19 cellular contexts compared by ENCODE assay signal in genomic region chr16:5065813-5066212, GRCh38. TPM values are rescaled to one million over a fixed set of nuclear protein-coding genes. Genes with fewer than 3 reads are reported as not detected.
DNase-seq lines count a peak whose midpoint lies in the region; ATAC-seq and TF ChIP-seq lines count a peak whose summit lies in the region.
"Had no signal": no experiment of that assay in that cellular context is flagged by ENCODE, and none has a peak within 500 bp of the region (broad histone marks: within the 10 kb centered on the region; RNA-seq: fewer than 3 reads in every experiment).

TSS of gene C16orf89 (minus strand) at chr16:5065956. CDS start at chr16:5065908, 48 bp downstream.

- H3K4me3 ChIP-seq in LNCaP clone FGC (ENCODE audit: low read depth, low read length) = peak within 1 kb of the TSS; percentile 5; the same call in 1 of the 2 replicates
- peak within 1 kb of the TSS in 48 of 59 donors; percentile 2 to 57 (median 32) for H3K4me3 ChIP-seq in dorsolateral prefrontal cortex
- H3K4me3 ChIP-seq in lower lobe of right lung = peak within 1 kb of the TSS; percentile 50
- peak within 1 kb of the TSS in 1 of 4 donors; percentile 10 for H3K4me3 ChIP-seq in sigmoid colon
- H3K4me3 ChIP-seq: prostate gland, SJSA1, uterus had no signal

- no peak within 1 kb of the TSS for H3K4me3 Mint-ChIP-seq in activated naive CD8-positive, alpha-beta T cell treated with anti-CD3 and anti-CD28 coated beads for 36 hours
- H3K4me3 Mint-ChIP-seq: activated CD8-positive, alpha-beta T cell treated with anti-CD3 and anti-CD28 coated beads for 36 hours had no signal

- H3K4me1 Mint-ChIP-seq in activated naive CD8-positive, alpha-beta T cell treated with anti-CD3 and anti-CD28 coated beads for 36 hours = peaks cover under 1% of the 10 kb centered on the region

- no peaks in the 10 kb centered on the region for H3K27me3 Mint-ChIP-seq in activated naive CD8-positive, alpha-beta T cell treated with anti-CD3 and anti-CD28 coated beads for 36 hours
- H3K27me3 Mint-ChIP-seq: activated CD8-positive, alpha-beta T cell treated with anti-CD3 and anti-CD28 coated beads for 36 hours had no signal

- TF ChIP-seq EP300 in sigmoid colon (IDR thresholded peaks at IDR 0.05) = no peak

- intact Hi-C loops in dorsolateral prefrontal cortex (cut with DNase I) = no loop called here
- intact Hi-C loops in lower lobe of right lung (cut with DNase I) = no loop called here
- intact Hi-C loops in sigmoid colon (cut with DNase I) = no loop called here

- H3K9me3 Mint-ChIP-seq in activated naive CD8-positive, alpha-beta T cell treated with anti-CD3 and anti-CD28 coated beads for 36 hours = no peaks in the 10 kb centered on the region
- H3K9me3 Mint-ChIP-seq: activated CD8-positive, alpha-beta T cell treated with anti-CD3 and anti-CD28 coated beads for 36 hours had no signal

- ATAC-seq in lower lobe of right lung (peak; percentile 85 to 86), GM18909 (IDR thresholded peaks at IDR 0.05; ENCODE audit: poor library complexity, unreplicated experiment) (no peak)
- ATAC-seq: activated CD8-positive, alpha-beta T cell treated with anti-CD3 and anti-CD28 coated beads for 36 hours had no signal

- 65% methylated on average over 10 of the region's 10 CpGs for WGBS in sigmoid colon, 2 donors

- H3K27ac Mint-ChIP-seq in activated naive CD8-positive, alpha-beta T cell treated with anti-CD3 and anti-CD28 coated beads for 36 hours = no peak within 1 kb of the TSS
- H3K27ac Mint-ChIP-seq: activated CD8-positive, alpha-beta T cell treated with anti-CD3 and anti-CD28 coated beads for 36 hours had no signal

- DNase-seq in LNCaP clone FGC (ENCODE audit: low read depth) (no peak), dorsolateral prefrontal cortex (peak in 6 of 10 donors; percentile 36 to 69 (median 48)), lower lobe of right lung (peak; percentile 81), sigmoid colon (peak; percentile 65), NCI-H2107 treated with DMSO at 0.1 percent for 48 hours (lab: John Stamatoyannopoulos, UW; ENCODE audit: unreplicated experiment) (no peak)
- DNase-seq in activated naive CD8-positive, alpha-beta T cell treated with anti-CD3 and anti-CD28 coated beads for 36 hours = no peak
- DNase-seq in activated effector memory CD4-positive, alpha-beta T cell treated with Interleukin-2 at 50 U/mL for 16 hours = no peak
- DNase-seq: activated CD8-positive, alpha-beta T cell treated with anti-CD3 and anti-CD28 coated beads for 36 hours; glutamatergic neuron; Karpas-422; NK-92 treated with Interleukin-12 subunit alpha and Interleukin-12 subunit beta, amount 100 ng/mL, for 24 hours; stimulated activated CD4-positive, alpha-beta T cell treated with anti-CD3 and anti-CD28 coated beads, Interleukin-1b, Interleukin-23, amount 100 ng/mL, for 48 hours; stimulated activated CD8-positive, alpha-beta memory T cell treated with anti-CD3 and anti-CD28 coated beads, Interleukin-4, amount 100 ng/mL, for 48 hours; uterus had no signal

- peaks cover 9% of the 10 kb centered on the region for H3K36me3 ChIP-seq in lower lobe of right lung
- no peaks in the 10 kb centered on the region for H3K36me3 ChIP-seq in sigmoid colon
- H3K36me3 ChIP-seq: prostate gland, SJSA1, uterus had no signal

- TF ChIP-seq POLR2A in sigmoid colon (IDR thresholded peaks at IDR 0.05) = no peak

- peak within 1 kb of the TSS in 37 of 59 donors; percentile 2 to 86 (median 45) for H3K27ac ChIP-seq in dorsolateral prefrontal cortex
- H3K27ac ChIP-seq in lower lobe of right lung = peak within 1 kb of the TSS; percentile 73
- H3K27ac ChIP-seq in sigmoid colon = peak within 1 kb of the TSS in 2 of 4 donors; percentile 34 to 45
- H3K27ac ChIP-seq: prostate gland, SJSA1, uterus had no signal

- no peaks in the 10 kb centered on the region for H3K36me3 Mint-ChIP-seq in activated naive CD8-positive, alpha-beta T cell treated with anti-CD3 and anti-CD28 coated beads for 36 hours

- TF ChIP-seq CTCF in LNCaP clone FGC (IDR thresholded peaks at IDR 0.05; ENCODE audit: control insufficient read depth, extremely low read depth, insufficient read depth) (no peak), dorsolateral prefrontal cortex (IDR thresholded peaks at IDR 0.05 in 54 of 56, conservative IDR thresholded peaks at IDR 0.05 in 2 of 56; ENCODE audit: low read depth in 1 of 56, partially characterized antibody in 56 of 56) (no peak), lower lobe of right lung (IDR thresholded peaks at IDR 0.05) (no peak), sigmoid colon (IDR thresholded peaks at IDR 0.05) (no peak)

- H3K27me3 ChIP-seq in dorsolateral prefrontal cortex (no peaks in the 10 kb centered on the region), lower lobe of right lung (ENCODE audit: low read depth) (no peaks in the 10 kb centered on the region), sigmoid colon (no peaks in the 10 kb centered on the region)
- H3K27me3 ChIP-seq: uterus had no signal

- H3K4me1 ChIP-seq in lower lobe of right lung = peaks cover 7% of the 10 kb centered on the region
- H3K4me1 ChIP-seq in sigmoid colon = peaks cover 0 to 10% (median 3%) of the 10 kb centered on the region in 4 donors
- H3K4me1 ChIP-seq: prostate gland, SJSA1, uterus had no signal

- H3K9me3 ChIP-seq in lower lobe of right lung = no peaks in the 10 kb centered on the region
- no peaks in the 10 kb centered on the region for H3K9me3 ChIP-seq in sigmoid colon
- H3K9me3 ChIP-seq: prostate gland, SJSA1, uterus had no signal

RNA-seq across cellular contexts. Expression of gene C16orf89, which starts in this region (rescaled TPM):
- total RNA-seq in dorsolateral prefrontal cortex (10 to 100 TPM in 116 of 120 experiments, 1 to 10 TPM in 4; 7.8 to 64.9 (median 22.1) TPM), lower lobe of right lung (198 TPM), sigmoid colon (10 to 100 TPM in 3 of 4 donors, 1 to 10 TPM in 1; 4.6 to 15.7 (median 13.4) TPM)
- polyA plus RNA-seq in sigmoid colon = 1 to 10 TPM; 2.5 to 6.6 (median 2.7) TPM
- total RNA-seq in activated naive CD8-positive, alpha-beta T cell treated with anti-CD3 and anti-CD28 coated beads for 36 hours = not detected
- total RNA-seq: activated CD8-positive, alpha-beta T cell treated with anti-CD3 and anti-CD28 coated beads for 36 hours; bronchial epithelial cell; endothelial cell of umbilical vein; SJSA1 had no signal
- polyA plus RNA-seq: endothelial cell of umbilical vein had no signal

Comparison
In these comparisons a context has a peak if more than half of its experiments do, and no peak if none do; other contexts are left out.
1. RNA of gene C16orf89 (total RNA-seq): 198 TPM in lower lobe of right lung (single experiment), 7.8 to 64.9 TPM in dorsolateral prefrontal cortex and 4.6 to 15.7 TPM in sigmoid colon; not detected in activated naive CD8-positive, alpha-beta T cell treated with anti-CD3 and anti-CD28 coated beads for 36 hours; every median in the first group is over 4 times any median in the second.
2. DNase-seq: peak in dorsolateral prefrontal cortex (6 of 10), lower lobe of right lung (single experiment) and sigmoid colon (single experiment); none in LNCaP clone FGC (single experiment), activated naive CD8-positive, alpha-beta T cell treated with anti-CD3 and anti-CD28 coated beads for 36 hours (single experiment), activated effector memory CD4-positive, alpha-beta T cell treated with Interleukin-2 at 50 U/mL for 16 hours (single experiment) and NCI-H2107 treated with DMSO at 0.1 percent for 48 hours (single experiment).